In genomic region chr1:75655931-75656330, GRCh38 we compare ENCODE assay signal across 11 cellular contexts. TPM values are rescaled to one million over a fixed set of nuclear protein-coding genes. Genes with fewer than 3 reads are reported as not detected.
"Had no signal": no experiment of that assay in that cellular context is flagged by ENCODE, and none has a peak within 500 bp of the region (broad histone marks: within the 10 kb centered on the region; RNA-seq: fewer than 3 reads in every experiment).

No MANE protein-coding gene starts in this region.

- ATAC-seq: GM23338, HCT116 had no signal

- H3K4me1 ChIP-seq: HAP-1 had no signal

- H3K27ac ChIP-seq: GM23248 had no signal

- H2AFZ ChIP-seq: GM23248, GM23338 had no signal

- H3K4me2 ChIP-seq: GM23338 had no signal

- DNase-seq: GM23248, GOT3, H7, H9, HCEC 1CT, HFFc6 had no signal

- H3K9ac ChIP-seq: GM23248 had no signal

- FAIRE-seq: H1, H54 had no signal

- H3K4me3 ChIP-seq: GM23248, GM23338, HAP-1 had no signal

- H3K36me3 ChIP-seq: HAP-1 had no signal

RNA-seq across cellular contexts. Expression of gene SLC44A5, which starts 45.0 kb away (rescaled TPM):
- total RNA-seq: GM23248, HFFc6 had no signal
- polyA plus RNA-seq: GM23248 had no signal
